Comparison of ENCODE assay signal across 8 cellular contexts in genomic region chr4:163544407-163545038, GRCh38.
DNase-seq lines count a peak whose midpoint lies in the region; ATAC-seq lines count a peak whose summit lies in the region.

No MANE protein-coding gene starts in this region.

- peaks cover 17% of the 10 kb centered on the region for H3K36me3 Mint-ChIP-seq in memory B cell

- peaks cover 34% of the 10 kb centered on the region for H3K4me1 ChIP-seq in ACC112 (ENCODE audit: control insufficient read depth, insufficient read depth, low read length, unreplicated experiment)

- DNase-seq in NCI-H2081 treated with DMSO at 0.1 percent for 48 hours (lab: John Stamatoyannopoulos, UW) = peak; percentile 3
- peak; percentile 65 for DNase-seq in activated CD4-positive, CD25-positive, alpha-beta regulatory T cell treated with anti-CD3 and anti-CD28 coated beads, Interleukin-2, amount 50 U/mL, for 72 hours
- DNase-seq in dedifferentiated amniotic fluid mesenchymal stem cell (ENCODE audit: extremely low spot score) = peak; percentile 58
- DNase-seq in memory B cell (ENCODE audit: low spot score in 2 of 2) = peak; percentile 57 to 63
- peak; percentile 20 to 29 for DNase-seq in stimulated activated CD8-positive, alpha-beta memory T cell treated with anti-CD3 and anti-CD28 coated beads, Interleukin-15, amount 100 ng/mL, for 48 hours (ENCODE audit: low read depth in 2 of 2)

- no peaks in the 10 kb centered on the region for H3K36me3 ChIP-seq in ACC112 (ENCODE audit: insufficient read depth, low read length)

- H2AFZ ChIP-seq in ACC112 (ENCODE audit: low read length, unreplicated experiment) = peak overlapping the region; percentile 23

- no peaks in the 10 kb centered on the region for H3K27me3 ChIP-seq in ACC112 (ENCODE audit: insufficient read depth, low read length)

- H3K27ac Mint-ChIP-seq in memory B cell = no peak overlapping the region

- H3K79me2 ChIP-seq in ACC112 (ENCODE audit: control insufficient read depth, insufficient read depth, low read length, unreplicated experiment) = no peaks in the 10 kb centered on the region

- no peak overlapping the region for H3K4me3 Mint-ChIP-seq in memory B cell

- no peaks in the 10 kb centered on the region for H3K27me3 Mint-ChIP-seq in memory B cell

- no peaks in the 10 kb centered on the region for H3K9me3 Mint-ChIP-seq in memory B cell

- ATAC-seq in GM18498 (IDR thresholded peaks at IDR 0.05; ENCODE audit: unreplicated experiment) (peak; percentile 84), HG02884 (IDR thresholded peaks at IDR 0.05; ENCODE audit: unreplicated experiment) (peak; percentile 83), memory B cell (ENCODE audit: low read depth) (peak; percentile 92)

- H3K4me3 ChIP-seq in ACC112 (ENCODE audit: low read depth, low read length) = peak overlapping the region; percentile 61

- H3K4me1 Mint-ChIP-seq in memory B cell = peaks cover 14% of the 10 kb centered on the region

- H3K27ac ChIP-seq in ACC112 (ENCODE audit: low read depth, low read length) = no peak overlapping the region

Comparison
In these comparisons a context has a peak if more than half of its experiments do, and no peak if none do; other contexts are left out.
1. DNase-seq: peak in every context shown above with its lines; median percentile 65 in activated CD4-positive, CD25-positive, alpha-beta regulatory T cell treated with anti-CD3 and anti-CD28 coated beads, Interleukin-2, amount 50 U/mL, for 72 hours; 60 in memory B cell; 58 in dedifferentiated amniotic fluid mesenchymal stem cell; 24 in stimulated activated CD8-positive, alpha-beta memory T cell treated with anti-CD3 and anti-CD28 coated beads, Interleukin-15, amount 100 ng/mL, for 48 hours; 3 in NCI-H2081 treated with DMSO at 0.1 percent for 48 hours.